ENCODE assay signal across 8 cellular contexts in genomic region chr9:74496819-74497749, GRCh38. TPM values are rescaled to one million over a fixed set of nuclear protein-coding genes. Genes with fewer than 3 reads are reported as not detected.
DNase-seq lines count a peak whose midpoint lies in the region; ATAC-seq lines count a peak whose summit lies in the region.

TSS of gene RORB (plus strand) at chr9:74497335. CDS start at chr9:74497977, 642 bp downstream.

- no peak within 1 kb of the TSS for H3K9ac ChIP-seq in trophoblast cell (ENCODE audit: low read length)

- no peak within 1 kb of the TSS for H4K8ac ChIP-seq in trophoblast cell (ENCODE audit: low read depth, low read length)

- H3K4me1 Mint-ChIP-seq in CD4-positive, CD25-positive, alpha-beta regulatory T cell, result peaks cover 9 to 28% (median 13%) of the 10 kb centered on the region in 4 donors

- H2AFZ ChIP-seq in trophoblast cell (ENCODE audit: insufficient read depth, low read length, poor library complexity), result peak within 1 kb of the TSS; percentile 39

- under 1% methylated on average over 50 of the region's 50 CpGs for WGBS in right cardiac atrium
- no CpG with 5 or more reads among the region's 50 CpGs for WGBS in trophoblast cell (ENCODE audit: extremely low coverage, insufficient coverage, insufficient read length)

- H3K14ac ChIP-seq in trophoblast cell (ENCODE audit: low read length), result no peak within 1 kb of the TSS

- peak; percentile 22 to 39 for ATAC-seq in CD4-positive, CD25-positive, alpha-beta regulatory T cell (ENCODE audit: low read depth in 2 of 2)
- ATAC-seq in GM18909 (IDR thresholded peaks at IDR 0.05; ENCODE audit: poor library complexity, unreplicated experiment) (peak; percentile 91), HG03103 (IDR thresholded peaks at IDR 0.05; ENCODE audit: low read depth, unreplicated experiment) (peak; percentile 91), right cardiac atrium (peak; percentile 96 to 97)

- no peaks in the 10 kb centered on the region for H3K79me1 ChIP-seq in trophoblast cell (ENCODE audit: low read length)

- H3K27me3 ChIP-seq in CD4-positive, CD25-positive, alpha-beta regulatory T cell (ENCODE audit: control insufficient read depth, insufficient read depth, low read length), result peaks cover 20% of the 10 kb centered on the region
- no peaks in the 10 kb centered on the region for H3K27me3 ChIP-seq in right cardiac atrium (ENCODE audit: control insufficient read depth, insufficient read depth)
- H3K27me3 ChIP-seq in trophoblast cell (ENCODE audit: insufficient read depth, low read length), result peaks cover 40% of the 10 kb centered on the region

- peaks cover 0 to 8% (median 0%) of the 10 kb centered on the region in 7 donors for H3K9me3 Mint-ChIP-seq in CD4-positive, CD25-positive, alpha-beta regulatory T cell

- peak within 1 kb of the TSS; percentile 98 for H3K4me2 ChIP-seq in trophoblast cell (ENCODE audit: low read length)

- peaks cover 69% of the 10 kb centered on the region for H3K27me3 Mint-ChIP-seq in CD4-positive, CD25-positive, alpha-beta regulatory T cell

- H3K27ac ChIP-seq in CD4-positive, CD25-positive, alpha-beta regulatory T cell (ENCODE audit: insufficient read depth, low read length, poor library complexity, severe bottlenecking), result no peak within 1 kb of the TSS
- H3K27ac ChIP-seq in right cardiac atrium (ENCODE audit: low read length) (peak within 1 kb of the TSS; percentile 54), trophoblast cell (ENCODE audit: low read depth, low read length) (no peak within 1 kb of the TSS)

- H3K4me1 ChIP-seq in CD4-positive, CD25-positive, alpha-beta regulatory T cell (ENCODE audit: control insufficient read depth, insufficient read depth, low read length, poor library complexity, severe bottlenecking), result peaks cover 6% of the 10 kb centered on the region
- H3K4me1 ChIP-seq in right cardiac atrium (ENCODE audit: control insufficient read depth, insufficient read depth, low read length) (no peaks in the 10 kb centered on the region), trophoblast cell (ENCODE audit: control insufficient read depth in 1 of 2, insufficient read depth in 2 of 2, low read length in 2 of 2) (peaks cover 11 to 23% of the 10 kb centered on the region in 2 experiments)

- H3K79me2 ChIP-seq in trophoblast cell (ENCODE audit: control insufficient read depth, insufficient read depth, low read length, poor library complexity), result no peaks in the 10 kb centered on the region

- peak within 1 kb of the TSS; percentile 78 to 96 (median 85) for H3K4me3 Mint-ChIP-seq in CD4-positive, CD25-positive, alpha-beta regulatory T cell

- intact Hi-C loops in right cardiac atrium (cut with DNase I), result no loop called here

- no peak within 1 kb of the TSS for H3K4ac ChIP-seq in trophoblast cell (ENCODE audit: low read depth, low read length)

- no peak within 1 kb of the TSS for H2BK5ac ChIP-seq in trophoblast cell (ENCODE audit: low read depth, low read length, poor library complexity)

- H3K9me3 ChIP-seq in CD4-positive, CD25-positive, alpha-beta regulatory T cell (ENCODE audit: control insufficient read depth in 2 of 2, low read length in 2 of 2), result no peaks in the 10 kb centered on the region
- H3K9me3 ChIP-seq in right cardiac atrium (ENCODE audit: control insufficient read depth, low read length) (no peaks in the 10 kb centered on the region), trophoblast cell (ENCODE audit: insufficient read depth, low read depth, low read length) (peaks cover 2% of the 10 kb centered on the region)

- H2BK12ac ChIP-seq in trophoblast cell (ENCODE audit: low read length), result no peak within 1 kb of the TSS

- no peak within 1 kb of the TSS for H4K12ac ChIP-seq in trophoblast cell (ENCODE audit: low read depth, low read length)

- no peak within 1 kb of the TSS for H2AK5ac ChIP-seq in trophoblast cell (ENCODE audit: low read length)

- H4K91ac ChIP-seq in trophoblast cell (ENCODE audit: low read depth, low read length), result no peak within 1 kb of the TSS

- H3K27ac Mint-ChIP-seq in CD4-positive, CD25-positive, alpha-beta regulatory T cell, result peak within 1 kb of the TSS in 2 of 3 donors; percentile 76 to 92

- peak in 1 of 3 donors; percentile 23 for DNase-seq in CD4-positive, CD25-positive, alpha-beta regulatory T cell
- peak; percentile 25 for DNase-seq in NCI-H526 treated with DMSO at 0.1 percent for 48 hours (lab: John Stamatoyannopoulos, UW)
- DNase-seq in astrocyte of the hippocampus (ENCODE audit: low read depth, low spot score), result peak; percentile 92
- DNase-seq in right cardiac atrium, result peak; percentile 65 to 90 (median 84)
- DNase-seq in trophoblast cell, result peak; percentile 2 to 19
- DNase-seq in RKO (ENCODE audit: low spot score), result no peak

- H3K36me3 Mint-ChIP-seq in CD4-positive, CD25-positive, alpha-beta regulatory T cell, result no peaks in the 10 kb centered on the region

- no peak within 1 kb of the TSS for H2BK120ac ChIP-seq in trophoblast cell (ENCODE audit: insufficient read depth, low read length, poor library complexity)

- H3K23ac ChIP-seq in trophoblast cell (ENCODE audit: low read length), result no peak within 1 kb of the TSS

- H3K18ac ChIP-seq in trophoblast cell (ENCODE audit: low read length), result no peak within 1 kb of the TSS

- no peaks in the 10 kb centered on the region for H3K36me3 ChIP-seq in CD4-positive, CD25-positive, alpha-beta regulatory T cell (ENCODE audit: control insufficient read depth, insufficient read depth, low read length)
- H3K36me3 ChIP-seq in trophoblast cell (ENCODE audit: control insufficient read depth in 1 of 2, insufficient read depth in 2 of 2, low read length in 2 of 2), result no peaks in the 10 kb centered on the region

- H3K4me3 ChIP-seq in CD4-positive, CD25-positive, alpha-beta regulatory T cell (ENCODE audit: low read depth, low read length), result peak within 1 kb of the TSS; percentile 73
- H3K4me3 ChIP-seq in right cardiac atrium (ENCODE audit: low read length), result peak within 1 kb of the TSS; percentile 63
- H3K4me3 ChIP-seq in trophoblast cell (ENCODE audit: low read depth, low read length), result peak within 1 kb of the TSS; percentile 68

RNA-seq across cellular contexts. Expression of gene RORB, which starts in this region (rescaled TPM):
- total RNA-seq in CD4-positive, CD25-positive, alpha-beta regulatory T cell, result not detected
- not detected for polyA plus RNA-seq in CD4-positive, CD25-positive, alpha-beta regulatory T cell
- total RNA-seq in right cardiac atrium, result 1 to 10 TPM in 2 of 4 donors, under 1 TPM in 2; 0.57 to 3.4 (median 1.1) TPM
- polyA plus RNA-seq in right cardiac atrium, result 0.54 TPM
- 0.05 and 0.14 TPM in 2 replicates for polyA plus RNA-seq in trophoblast cell (2013)

Comparison
In these comparisons a context has a peak if more than half of its experiments do, and no peak if none do; other contexts are left out.
1. Peak in ATAC-seq and H3K4me3 ChIP-seq in CD4-positive, CD25-positive, alpha-beta regulatory T cell; RNA of the gene not detected or under 1 TPM.
2. ATAC-seq: peak in every context shown above with its lines; median percentile 96 in right cardiac atrium; 91 in GM18909; 91 in HG03103; 30 in CD4-positive, CD25-positive, alpha-beta regulatory T cell.